ENCODE assay signal across 6 cellular contexts in the genomic region with DNA sequence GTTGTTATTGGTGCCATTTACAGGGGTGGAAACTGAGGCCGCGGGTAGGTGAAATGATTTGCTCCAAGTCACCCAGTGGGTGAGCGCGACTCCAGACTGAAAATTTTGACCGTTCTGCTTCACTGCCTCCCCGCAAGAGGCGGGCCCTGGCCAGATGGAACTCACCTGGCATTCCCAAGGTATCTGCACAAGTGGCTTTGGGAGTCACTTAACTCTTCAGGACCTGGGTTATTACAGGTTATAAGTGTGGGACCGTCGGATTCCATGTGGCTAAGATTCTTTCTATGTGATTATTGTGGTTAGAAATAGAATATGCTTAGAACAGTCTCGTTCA. TPM values are rescaled to one million over a fixed set of nuclear protein-coding genes. Genes with fewer than 3 reads are reported as not detected.
A peak's percentile ranks its signal among the peaks of the same experiment; 100 is the strongest.
DNase-seq lines count a peak whose midpoint lies in the region; TF ChIP-seq lines count a peak whose summit lies in the region.

No MANE protein-coding gene starts in this region.

- H3K27ac ChIP-seq in PC-9: no peak overlapping the region

- peaks cover 45% of the 10 kb centered on the region for H3K79me2 ChIP-seq in PC-9 (ENCODE audit: low read depth)

- DNase-seq in G401 (ENCODE audit: low spot score) (peak; percentile 41), PC-9 (peak in 1 of 2 experiments; percentile 39), retina (no peak), AG08395 (ENCODE audit: low spot score) (no peak), KBM-7 (no peak)

- intact Hi-C loops in PC-9 (cut with micrococcal nuclease; ENCODE audit: unreplicated experiment): no loop called here

- H3K4me1 ChIP-seq in PC-9 (replicated peaks; ENCODE audit: insufficient read depth): peaks cover 13% of the 10 kb centered on the region

- POLR2A ChIA-PET in PC-9 (lab: Charles Lee; ENCODE audit: unreplicated experiment): interaction anchor here (0.6 to 0.7 kb wide), 2 partner anchors 10 kb away, joined by 5 to 9 read pairs; no protein-coding TSS in a partner anchor

- H3K4me3 ChIP-seq in PC-9: peak overlapping the region; percentile 80
- peak overlapping the region; percentile 87 for H3K4me3 ChIP-seq in iPS-18c (ENCODE audit: insufficient read depth, low read depth, low read length)

- H3K36me3 ChIP-seq in PC-9 (ENCODE audit: low read depth): no peaks in the 10 kb centered on the region; the same call in 1 of the 2 replicates

- TSS peak; percentile 82 for BruUV-seq in PC-9 (replicated peaks; lab: Mats Ljungman, UMichigan)

- peak overlapping the region; percentile 90 for H3K4me2 ChIP-seq in PC-9

- peak overlapping the region; percentile 100 for H2AFZ ChIP-seq in PC-9

- TF ChIP-seq CTCF in PC-9 (conservative IDR thresholded peaks at IDR 0.05): no peak

- H3F3A ChIP-seq in PC-9 (ENCODE audit: insufficient read depth, low read depth): no peaks in the 10 kb centered on the region

- CTCF ChIA-PET in PC-9 (lab: Charles Lee): no interaction called here

- H4K20me1 ChIP-seq in PC-9 (ENCODE audit: insufficient read depth): no peaks in the 10 kb centered on the region; the same call in 1 of the 2 replicates

- no peaks in the 10 kb centered on the region for H3K27me3 ChIP-seq in PC-9 (ENCODE audit: insufficient read depth, low read depth)

- H3K9me3 ChIP-seq in PC-9 (ENCODE audit: insufficient read depth, low read depth) (no peaks in the 10 kb centered on the region), iPS-18c (ENCODE audit: control insufficient read depth, insufficient read depth, low read length) (no peaks in the 10 kb centered on the region)

- in situ Hi-C loops in G401 (cut with HindIII; ENCODE audit: low sequenced_read_pairs) (no loop called here), KBM-7 (cut with MboI; ENCODE audit: low pct_unique_long_range_greater_than_20kb, low sequenced_read_pairs) (no loop called here)

- no peaks in the 10 kb centered on the region for H3K9me2 ChIP-seq in PC-9 (ENCODE audit: insufficient read depth)

RNA-seq across cellular contexts. Expression of gene CABIN1, which starts 0.6 kb away (rescaled TPM):
- total RNA-seq in G401 (2014; rRNA removed; shearing (Covaris generic)): not detected in 2 replicates
- total RNA-seq in PC-9 (2021): 39.0 and 39.3 TPM in 2 replicates

RNA-seq across cellular contexts. Expression of gene GSTT4, which starts 6.4 kb away (rescaled TPM):
- total RNA-seq in G401 (2014; rRNA removed; shearing (Covaris generic)): not detected in 2 replicates
- total RNA-seq in PC-9 (2021): not detected in 2 replicates

RNA-seq across cellular contexts. Expression of gene GSTT2, which starts 31.8 kb away (rescaled TPM):
- not detected in 2 replicates for total RNA-seq in G401 (2014; rRNA removed; shearing (Covaris generic))
- 0.79 TPM in 1 of 2 replicates, not detected in the other for total RNA-seq in PC-9 (2021)

RNA-seq across cellular contexts. Expression of gene DDT, which starts 37.5 kb away (rescaled TPM):
- not detected in 2 replicates for total RNA-seq in G401 (2014; rRNA removed; shearing (Covaris generic))
- total RNA-seq in PC-9 (2021): 42.0 and 67.9 TPM in 2 replicates

RNA-seq across cellular contexts. Expression of gene DDTL, which starts 45.0 kb away (rescaled TPM):
- total RNA-seq in G401 (2014; rRNA removed; shearing (Covaris generic)): not detected in 2 replicates
- total RNA-seq in PC-9 (2021): not detected in 2 replicates

Comparison
In these comparisons a context has a peak if more than half of its experiments do, and no peak if none do; other contexts are left out.
1. RNA of gene CABIN1, which starts 0.6 kb away (total RNA-seq): 39.0 to 39.3 TPM in PC-9; not detected in G401; every median in the first group is over 10 times any median in the second.